In the genomic region with DNA sequence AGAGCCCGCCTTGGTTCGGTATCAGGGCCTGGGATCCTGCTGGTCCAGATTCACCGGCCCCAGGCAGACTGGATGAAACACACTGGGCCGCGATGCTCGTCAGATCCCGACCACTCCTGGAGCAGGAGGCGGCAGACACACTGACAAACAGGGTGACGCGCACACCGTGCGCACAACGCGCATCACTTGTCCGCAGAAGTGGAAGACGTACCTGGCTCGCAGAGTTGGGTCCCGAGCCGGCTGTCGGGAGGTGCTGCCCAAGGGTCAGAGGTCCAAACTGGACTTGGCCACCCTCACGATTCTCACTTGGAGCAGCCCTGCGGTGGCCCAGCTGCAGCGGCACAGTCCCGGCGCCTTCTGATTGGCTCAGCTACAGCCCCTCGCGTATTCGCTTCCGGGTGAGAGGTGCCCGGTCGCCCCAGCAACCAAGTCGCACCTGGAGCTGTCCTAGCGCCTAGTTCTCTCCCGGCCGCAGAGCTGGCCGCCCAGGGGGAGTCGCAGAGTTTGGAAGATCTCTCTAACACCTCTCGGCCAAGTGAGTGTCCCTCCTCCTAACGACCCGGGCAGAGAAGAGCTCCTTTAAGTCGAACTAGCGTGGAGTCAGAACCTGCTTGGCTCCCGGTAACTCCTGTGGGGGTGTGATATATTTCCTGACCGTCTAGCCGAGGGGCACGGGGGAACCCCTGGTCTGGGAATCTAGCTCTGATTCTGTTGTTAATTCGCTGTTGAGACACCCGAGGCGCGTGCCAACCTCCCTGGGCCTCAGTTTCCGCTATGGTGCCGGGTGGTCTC, we compare ENCODE assay signal across 1 cellular context.
TF ChIP-seq lines count a peak whose summit lies in the region.

A gene with protein sequence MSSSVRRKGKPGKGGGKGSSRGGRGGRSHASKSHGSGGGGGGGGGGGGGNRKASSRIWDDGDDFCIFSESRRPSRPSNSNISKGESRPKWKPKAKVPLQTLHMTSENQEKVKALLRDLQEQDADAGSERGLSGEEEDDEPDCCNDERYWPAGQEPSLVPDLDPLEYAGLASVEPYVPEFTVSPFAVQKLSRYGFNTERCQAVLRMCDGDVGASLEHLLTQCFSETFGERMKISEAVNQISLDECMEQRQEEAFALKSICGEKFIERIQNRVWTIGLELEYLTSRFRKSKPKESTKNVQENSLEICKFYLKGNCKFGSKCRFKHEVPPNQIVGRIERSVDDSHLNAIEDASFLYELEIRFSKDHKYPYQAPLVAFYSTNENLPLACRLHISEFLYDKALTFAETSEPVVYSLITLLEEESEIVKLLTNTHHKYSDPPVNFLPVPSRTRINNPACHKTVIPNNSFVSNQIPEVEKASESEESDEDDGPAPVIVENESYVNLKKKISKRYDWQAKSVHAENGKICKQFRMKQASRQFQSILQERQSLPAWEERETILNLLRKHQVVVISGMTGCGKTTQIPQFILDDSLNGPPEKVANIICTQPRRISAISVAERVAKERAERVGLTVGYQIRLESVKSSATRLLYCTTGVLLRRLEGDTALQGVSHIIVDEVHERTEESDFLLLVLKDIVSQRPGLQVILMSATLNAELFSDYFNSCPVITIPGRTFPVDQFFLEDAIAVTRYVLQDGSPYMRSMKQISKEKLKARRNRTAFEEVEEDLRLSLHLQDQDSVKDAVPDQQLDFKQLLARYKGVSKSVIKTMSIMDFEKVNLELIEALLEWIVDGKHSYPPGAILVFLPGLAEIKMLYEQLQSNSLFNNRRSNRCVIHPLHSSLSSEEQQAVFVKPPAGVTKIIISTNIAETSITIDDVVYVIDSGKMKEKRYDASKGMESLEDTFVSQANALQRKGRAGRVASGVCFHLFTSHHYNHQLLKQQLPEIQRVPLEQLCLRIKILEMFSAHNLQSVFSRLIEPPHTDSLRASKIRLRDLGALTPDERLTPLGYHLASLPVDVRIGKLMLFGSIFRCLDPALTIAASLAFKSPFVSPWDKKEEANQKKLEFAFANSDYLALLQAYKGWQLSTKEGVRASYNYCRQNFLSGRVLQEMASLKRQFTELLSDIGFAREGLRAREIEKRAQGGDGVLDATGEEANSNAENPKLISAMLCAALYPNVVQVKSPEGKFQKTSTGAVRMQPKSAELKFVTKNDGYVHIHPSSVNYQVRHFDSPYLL (N-terminal part only) (minus strand): TSS at position 359 of the 792 bp plus-strand sequence. CDS start 7,529 bp downstream, outside the sequence.
A gene (plus strand): TSS at position 401 of the 792 bp plus-strand sequence.

TF ChIP-seq in GM23338, 12 proteins besides CTCF, POLR2A, EP300 and RAD21 (continued from another document):
- TF ChIP-seq, protein P1, sequence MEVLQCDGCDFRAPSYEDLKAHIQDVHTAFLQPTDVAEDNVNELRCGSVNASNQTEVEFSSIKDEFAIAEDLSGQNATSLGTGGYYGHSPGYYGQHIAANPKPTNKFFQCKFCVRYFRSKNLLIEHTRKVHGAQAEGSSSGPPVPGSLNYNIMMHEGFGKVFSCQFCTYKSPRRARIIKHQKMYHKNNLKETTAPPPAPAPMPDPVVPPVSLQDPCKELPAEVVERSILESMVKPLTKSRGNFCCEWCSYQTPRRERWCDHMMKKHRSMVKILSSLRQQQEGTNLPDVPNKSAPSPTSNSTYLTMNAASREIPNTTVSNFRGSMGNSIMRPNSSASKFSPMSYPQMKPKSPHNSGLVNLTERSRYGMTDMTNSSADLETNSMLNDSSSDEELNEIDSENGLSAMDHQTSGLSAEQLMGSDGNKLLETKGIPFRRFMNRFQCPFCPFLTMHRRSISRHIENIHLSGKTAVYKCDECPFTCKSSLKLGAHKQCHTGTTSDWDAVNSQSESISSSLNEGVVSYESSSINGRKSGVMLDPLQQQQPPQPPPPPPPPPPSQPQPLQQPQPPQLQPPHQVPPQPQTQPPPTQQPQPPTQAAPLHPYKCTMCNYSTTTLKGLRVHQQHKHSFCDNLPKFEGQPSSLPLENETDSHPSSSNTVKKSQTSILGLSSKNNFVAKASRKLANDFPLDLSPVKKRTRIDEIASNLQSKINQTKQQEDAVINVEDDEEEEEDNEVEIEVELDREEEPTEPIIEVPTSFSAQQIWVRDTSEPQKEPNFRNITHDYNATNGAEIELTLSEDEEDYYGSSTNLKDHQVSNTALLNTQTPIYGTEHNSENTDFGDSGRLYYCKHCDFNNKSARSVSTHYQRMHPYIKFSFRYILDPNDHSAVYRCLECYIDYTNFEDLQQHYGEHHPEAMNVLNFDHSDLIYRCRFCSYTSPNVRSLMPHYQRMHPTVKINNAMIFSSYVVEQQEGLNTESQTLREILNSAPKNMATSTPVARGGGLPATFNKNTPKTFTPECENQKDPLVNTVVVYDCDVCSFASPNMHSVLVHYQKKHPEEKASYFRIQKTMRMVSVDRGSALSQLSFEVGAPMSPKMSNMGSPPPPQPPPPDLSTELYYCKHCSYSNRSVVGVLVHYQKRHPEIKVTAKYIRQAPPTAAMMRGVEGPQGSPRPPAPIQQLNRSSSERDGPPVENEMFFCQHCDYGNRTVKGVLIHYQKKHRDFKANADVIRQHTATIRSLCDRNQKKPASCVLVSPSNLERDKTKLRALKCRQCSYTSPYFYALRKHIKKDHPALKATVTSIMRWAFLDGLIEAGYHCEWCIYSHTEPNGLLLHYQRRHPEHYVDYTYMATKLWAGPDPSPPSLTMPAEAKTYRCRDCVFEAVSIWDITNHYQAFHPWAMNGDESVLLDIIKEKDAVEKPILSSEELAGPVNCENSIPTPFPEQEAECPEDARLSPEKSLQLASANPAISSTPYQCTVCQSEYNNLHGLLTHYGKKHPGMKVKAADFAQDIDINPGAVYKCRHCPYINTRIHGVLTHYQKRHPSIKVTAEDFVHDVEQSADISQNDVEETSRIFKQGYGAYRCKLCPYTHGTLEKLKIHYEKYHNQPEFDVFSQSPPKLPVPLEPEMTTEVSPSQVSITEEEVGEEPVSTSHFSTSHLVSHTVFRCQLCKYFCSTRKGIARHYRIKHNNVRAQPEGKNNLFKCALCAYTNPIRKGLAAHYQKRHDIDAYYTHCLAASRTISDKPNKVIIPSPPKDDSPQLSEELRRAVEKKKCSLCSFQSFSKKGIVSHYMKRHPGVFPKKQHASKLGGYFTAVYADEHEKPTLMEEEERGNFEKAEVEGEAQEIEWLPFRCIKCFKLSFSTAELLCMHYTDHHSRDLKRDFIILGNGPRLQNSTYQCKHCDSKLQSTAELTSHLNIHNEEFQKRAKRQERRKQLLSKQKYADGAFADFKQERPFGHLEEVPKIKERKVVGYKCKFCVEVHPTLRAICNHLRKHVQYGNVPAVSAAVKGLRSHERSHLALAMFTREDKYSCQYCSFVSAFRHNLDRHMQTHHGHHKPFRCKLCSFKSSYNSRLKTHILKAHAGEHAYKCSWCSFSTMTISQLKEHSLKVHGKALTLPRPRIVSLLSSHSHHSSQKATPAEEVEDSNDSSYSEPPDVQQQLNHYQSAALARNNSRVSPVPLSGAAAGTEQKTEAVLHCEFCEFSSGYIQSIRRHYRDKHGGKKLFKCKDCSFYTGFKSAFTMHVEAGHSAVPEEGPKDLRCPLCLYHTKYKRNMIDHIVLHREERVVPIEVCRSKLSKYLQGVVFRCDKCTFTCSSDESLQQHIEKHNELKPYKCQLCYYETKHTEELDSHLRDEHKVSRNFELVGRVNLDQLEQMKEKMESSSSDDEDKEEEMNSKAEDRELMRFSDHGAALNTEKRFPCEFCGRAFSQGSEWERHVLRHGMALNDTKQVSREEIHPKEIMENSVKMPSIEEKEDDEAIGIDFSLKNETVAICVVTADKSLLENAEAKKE (CRISPR knock-in tag; IDR thresholded peaks at IDR 0.05) = no peak
